In the genomic region with DNA sequence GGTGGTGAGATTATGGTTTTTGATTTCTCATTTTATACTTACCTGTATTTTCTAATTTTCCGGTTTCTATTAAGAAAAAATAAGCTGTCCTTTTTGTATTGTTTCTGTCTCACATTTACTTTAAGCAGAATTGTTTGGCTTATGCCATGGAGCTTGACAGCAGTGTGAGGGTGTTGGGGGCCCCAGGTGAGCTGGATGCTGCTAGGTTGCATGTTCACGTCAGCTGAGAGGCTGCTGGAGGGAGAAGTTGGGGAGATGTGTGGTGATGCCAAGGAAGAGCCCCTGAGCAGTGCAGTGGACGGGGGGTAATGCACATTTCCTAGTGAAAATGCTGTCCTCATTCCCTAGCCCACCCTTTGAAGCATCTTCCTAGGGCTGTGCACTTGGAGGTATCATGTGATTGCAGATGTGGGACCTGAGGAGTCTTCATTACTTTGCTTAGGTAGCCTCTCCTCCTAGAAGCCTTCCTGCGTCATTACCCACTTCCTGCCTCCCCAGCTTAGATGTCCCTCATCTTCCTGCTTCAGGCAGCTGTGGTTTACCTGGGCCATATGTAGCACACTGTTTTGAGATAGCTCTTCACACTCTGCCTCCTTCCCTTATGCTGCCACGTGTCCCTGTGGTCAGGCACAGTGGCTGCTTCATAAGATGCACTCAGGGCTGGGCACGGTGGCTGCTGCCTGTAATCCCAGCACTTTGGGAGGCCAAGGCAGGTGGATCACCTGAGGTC, we compare ENCODE assay signal across 9 cellular contexts. TPM values are rescaled to one million over a fixed set of nuclear protein-coding genes. Genes with fewer than 3 reads are reported as not detected.
DNase-seq lines count a peak whose midpoint lies in the region; ATAC-seq and TF ChIP-seq lines count a peak whose summit lies in the region.
"Had no signal": no experiment of that assay in that cellular context is flagged by ENCODE, and none has a peak within 500 bp of the region (broad histone marks: within the 10 kb centered on the region; RNA-seq: fewer than 3 reads in every experiment).

No MANE protein-coding gene starts in this region.

- H3K27me3 Mint-ChIP-seq in effector memory CD8-positive, alpha-beta T cell: no peaks in the 10 kb centered on the region
- no peaks in the 10 kb centered on the region for H3K27me3 Mint-ChIP-seq in stimulated activated naive CD8-positive, alpha-beta T cell treated with anti-CD3 and anti-CD28 coated beads, Interleukin-15, amount 100 ng/mL, for 72 hours
- H3K27me3 Mint-ChIP-seq in Caco-2 (ENCODE audit: insufficient read depth, unreplicated experiment): no peaks in the 10 kb centered on the region

- POLR2A ChIA-PET in Caco-2 (lab: Charles Lee): no interaction called here

- H3K36me3 ChIP-seq in GM06990 (ENCODE audit: control insufficient read depth, insufficient read depth, low read length) (peaks cover 27% of the 10 kb centered on the region), vagina (peaks cover 7 to 77% of the 10 kb centered on the region in 2 donors), Caco-2 (ENCODE audit: control insufficient read depth, insufficient read depth, low read length) (no peaks in the 10 kb centered on the region; the same call in 1 of the 2 replicates)

- peak; percentile 59 for DNase-seq in GM06990 (ENCODE audit: extremely low read depth, insufficient read length)
- peak; percentile 72 for DNase-seq in activated CD4-positive, CD25-positive, alpha-beta regulatory T cell treated with anti-CD3 and anti-CD28 coated beads, Interleukin-2, amount 50 U/mL, for 16 hours (ENCODE audit: low read depth, low spot score)
- peak; percentile 75 to 77 (median 76) for DNase-seq in effector memory CD8-positive, alpha-beta T cell
- DNase-seq in stimulated activated naive CD8-positive, alpha-beta T cell treated with anti-CD3 and anti-CD28 coated beads, Interleukin-15, amount 100 ng/mL, for 72 hours: peak; percentile 71 to 87
- no peak for DNase-seq in vagina (ENCODE audit: extremely low spot score in 2 of 2)
- no peak for DNase-seq in Caco-2
- DNase-seq in NCI-H82 (lab: John Stamatoyannopoulos, UW): no peak

- no peaks in the 10 kb centered on the region for H3K9me3 ChIP-seq in vagina
- no peaks in the 10 kb centered on the region for H3K9me3 ChIP-seq in Caco-2
- H3K9me3 ChIP-seq: body of pancreas had no signal

- no peaks in the 10 kb centered on the region for H3K27me3 ChIP-seq in GM06990 (replicated peaks; ENCODE audit: control insufficient read depth, insufficient read depth, low read length)
- no peaks in the 10 kb centered on the region for H3K27me3 ChIP-seq in vagina
- no peaks in the 10 kb centered on the region for H3K27me3 ChIP-seq in Caco-2 (replicated peaks; ENCODE audit: control insufficient read depth, insufficient read depth, low read length)
- H3K27me3 ChIP-seq: body of pancreas had no signal

- H3K27ac ChIP-seq in vagina: no peak overlapping the region
- H3K27ac ChIP-seq: body of pancreas had no signal

- H3K4me3 ChIP-seq in GM06990 (replicated peaks; ENCODE audit: low read depth, low read length) (no peak overlapping the region), vagina (no peak overlapping the region), Caco-2 (ENCODE audit: low read depth, low read length) (no peak overlapping the region)
- H3K4me3 ChIP-seq: body of pancreas had no signal

- peak overlapping the region; percentile 95 to 97 for H3K27ac Mint-ChIP-seq in effector memory CD8-positive, alpha-beta T cell
- H3K27ac Mint-ChIP-seq in stimulated activated naive CD8-positive, alpha-beta T cell treated with anti-CD3 and anti-CD28 coated beads, Interleukin-15, amount 100 ng/mL, for 72 hours: peak overlapping the region; percentile 92 to 96
- no peak overlapping the region for H3K27ac Mint-ChIP-seq in Caco-2 (ENCODE audit: unreplicated experiment)

- H3K4me1 Mint-ChIP-seq in effector memory CD8-positive, alpha-beta T cell (ENCODE audit: low read depth in 2 of 2): peaks cover 49 to 74% of the 10 kb centered on the region in 2 donors
- peaks cover 62% of the 10 kb centered on the region for H3K4me1 Mint-ChIP-seq in stimulated activated naive CD8-positive, alpha-beta T cell treated with anti-CD3 and anti-CD28 coated beads, Interleukin-15, amount 100 ng/mL, for 72 hours
- no peaks in the 10 kb centered on the region for H3K4me1 Mint-ChIP-seq in Caco-2 (ENCODE audit: low read depth, unreplicated experiment)

- H3K4me1 ChIP-seq in vagina (no peaks in the 10 kb centered on the region), Caco-2 (no peaks in the 10 kb centered on the region)

- no peak for TF ChIP-seq POLR2A in vagina (IDR thresholded peaks at IDR 0.05)

- intact Hi-C loops in vagina (cut with DNase I) (no loop called here), Caco-2 (cut with micrococcal nuclease; ENCODE audit: unreplicated experiment) (no loop called here)

- TF ChIP-seq CTCF in GM06990 (IDR thresholded peaks at IDR 0.05; ENCODE audit: insufficient read depth, low read length, poor library complexity, severe bottlenecking): no peak
- no peak for TF ChIP-seq CTCF in vagina (IDR thresholded peaks at IDR 0.05)
- no peak for TF ChIP-seq CTCF in Caco-2 (IDR thresholded peaks at IDR 0.05; ENCODE audit: insufficient read depth in 1 of 2, low read depth in 1 of 2, low read length in 1 of 2, severe bottlenecking in 1 of 2, unreplicated experiment in 1 of 2)

- no TSS peak for BruUV-seq in Caco-2 (replicated peaks; lab: Mats Ljungman, UMichigan)

- CTCF ChIA-PET in Caco-2 (lab: Charles Lee): no interaction called here

- peaks cover 72% of the 10 kb centered on the region for H3K36me3 Mint-ChIP-seq in effector memory CD8-positive, alpha-beta T cell (ENCODE audit: insufficient read depth)
- peaks cover 67% of the 10 kb centered on the region for H3K36me3 Mint-ChIP-seq in Caco-2 (ENCODE audit: insufficient read depth, unreplicated experiment)

- peak overlapping the region; percentile 53 to 65 for H3K4me3 Mint-ChIP-seq in effector memory CD8-positive, alpha-beta T cell
- H3K4me3 Mint-ChIP-seq in stimulated activated naive CD8-positive, alpha-beta T cell treated with anti-CD3 and anti-CD28 coated beads, Interleukin-15, amount 100 ng/mL, for 72 hours: peak overlapping the region; percentile 74 to 77
- no peak overlapping the region for H3K4me3 Mint-ChIP-seq in Caco-2 (ENCODE audit: unreplicated experiment)

- no peaks in the 10 kb centered on the region for H3K9me3 Mint-ChIP-seq in effector memory CD8-positive, alpha-beta T cell
- H3K9me3 Mint-ChIP-seq in stimulated activated naive CD8-positive, alpha-beta T cell treated with anti-CD3 and anti-CD28 coated beads, Interleukin-15, amount 100 ng/mL, for 72 hours: no peaks in the 10 kb centered on the region
- H3K9me3 Mint-ChIP-seq in Caco-2 (ENCODE audit: unreplicated experiment): no peaks in the 10 kb centered on the region

- peak; percentile 81 for ATAC-seq in HG02678 (IDR thresholded peaks at IDR 0.05; ENCODE audit: unreplicated experiment)
- peak; percentile 95 for ATAC-seq in effector memory CD8-positive, alpha-beta T cell (replicated peaks)
- ATAC-seq in stimulated activated naive CD8-positive, alpha-beta T cell treated with anti-CD3 and anti-CD28 coated beads, Interleukin-15, amount 100 ng/mL, for 72 hours: peak; percentile 99
- ATAC-seq: body of pancreas had no signal

RNA-seq across cellular contexts. Expression of gene ATG16L1, which starts 16.2 kb away (rescaled TPM):
- 29.2 TPM for total RNA-seq in vagina
- 20.1 and 24.4 TPM in 2 replicates for total RNA-seq in Caco-2 (2022)

RNA-seq across cellular contexts. Expression of gene SAG, which starts 39.9 kb away (rescaled TPM):
- total RNA-seq in vagina (not detected), Caco-2 (2022) (not detected in 2 replicates)
- total RNA-seq: body of pancreas had no signal

Comparison
In these comparisons a context has a peak if more than half of its experiments do, and no peak if none do; other contexts are left out.
1. DNase-seq: peak in GM06990 (single experiment), activated CD4-positive, CD25-positive, alpha-beta regulatory T cell treated with anti-CD3 and anti-CD28 coated beads, Interleukin-2, amount 50 U/mL, for 16 hours (single experiment), effector memory CD8-positive, alpha-beta T cell (3 of 3) and stimulated activated naive CD8-positive, alpha-beta T cell treated with anti-CD3 and anti-CD28 coated beads, Interleukin-15, amount 100 ng/mL, for 72 hours (2 of 2); none in vagina (0 of 2), Caco-2 (0 of 2) and NCI-H82 (single experiment).
2. Peak in every context shown above with its lines, with median percentiles within 50 percentile points of each other: ATAC-seq.